Comparison of ENCODE assay signal across 13 cellular contexts in the genomic region with DNA sequence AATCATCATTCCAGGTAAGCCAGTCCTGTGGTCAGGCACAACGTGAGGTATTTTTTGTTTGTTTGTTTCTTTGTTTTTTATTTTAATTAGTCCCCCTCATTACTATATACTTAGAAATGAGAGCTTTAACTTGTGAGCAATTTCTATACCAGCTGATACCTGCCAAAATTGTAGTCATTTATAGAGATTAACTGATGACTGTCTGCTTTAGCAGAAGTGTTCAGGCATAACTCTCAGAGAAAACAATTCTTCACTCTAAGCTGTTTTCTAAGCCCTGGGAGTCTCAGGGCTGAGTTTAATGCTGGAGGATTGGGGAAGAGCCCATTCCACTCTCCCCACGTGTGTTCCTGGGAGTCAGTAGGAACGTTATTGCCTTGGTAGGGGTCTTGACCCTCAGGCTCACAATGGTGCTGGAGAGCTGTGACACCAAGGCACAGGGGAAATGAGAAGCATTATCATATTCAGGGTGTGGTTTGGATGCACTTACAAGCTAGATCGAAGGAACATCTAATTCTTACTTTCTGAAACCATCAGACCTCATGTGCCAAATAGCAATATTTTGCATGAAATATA.
DNase-seq lines count a peak whose midpoint lies in the region; ATAC-seq and TF ChIP-seq lines count a peak whose summit lies in the region.
"Had no signal": no experiment of that assay in that cellular context is flagged by ENCODE, and none has a peak within 500 bp of the region (broad histone marks: within the 10 kb centered on the region; RNA-seq: fewer than 3 reads in every experiment).

No MANE protein-coding gene starts in this region.

- H3K27me3 ChIP-seq in BLaER1 treated with 17β-estradiol and CSF1 and Interleukin-3, amounts not matched to agents 10 nM and 100 nM = no peaks in the 10 kb centered on the region

- H3K36me3 ChIP-seq in BLaER1 treated with 17β-estradiol and CSF1 and Interleukin-3, amounts not matched to agents 10 nM and 100 nM = peaks cover 99 to 100% (median 100%) of the 10 kb centered on the region in 11 experiments
- H3K36me3 ChIP-seq: cardiac muscle cell had no signal

- no peaks in the 10 kb centered on the region for H3K9me3 ChIP-seq in BLaER1 treated with 17β-estradiol and CSF1 and Interleukin-3, amounts not matched to agents 10 nM and 100 nM (replicated peaks in 1 of 11)

- no peak overlapping the region for H3K9ac ChIP-seq in BLaER1 treated with 17β-estradiol and CSF1 and Interleukin-3, amounts not matched to agents 10 nM and 100 nM

- H3K4me3 ChIP-seq in BLaER1 treated with 17β-estradiol and CSF1 and Interleukin-3, amounts not matched to agents 10 nM and 100 nM = no peak overlapping the region
- peak overlapping the region; percentile 46 for H3K4me3 ChIP-seq in skeletal muscle cell (ENCODE audit: low read depth, low read length)
- H3K4me3 ChIP-seq: cardiac muscle cell had no signal

- H3K4me1 ChIP-seq in BLaER1 treated with 17β-estradiol and CSF1 and Interleukin-3, amounts not matched to agents 10 nM and 100 nM = peaks cover 32 to 96% (median 71%) of the 10 kb centered on the region in 10 experiments

- DNase-seq in epithelial cell of prostate (ENCODE audit: low read depth, low spot score) = no peak
- DNase-seq in skeletal muscle cell (ENCODE audit: low read depth) = no peak
- DNase-seq in 8988T = no peak
- DNase-seq: activated T-cell treated with anti-CD3 and anti-CD28 coated beads, Interleukin-2, amount 50 U/mL, for 4 hours; C1 segment of cervical spinal cord; GDM1; kidney had no signal

- peak overlapping the region; percentile 6 to 62 (median 47); a peak in 20 of 22 replicates for H3K4me2 ChIP-seq in BLaER1 treated with 17β-estradiol and CSF1 and Interleukin-3, amounts not matched to agents 10 nM and 100 nM

- H3K27ac ChIP-seq in BLaER1 treated with 17β-estradiol and CSF1 and Interleukin-3, amounts not matched to agents 10 nM and 100 nM = peak overlapping the region in 1 of 11 experiments; percentile 69; a peak in 2 of 22 replicates
- peak overlapping the region; percentile 57 for H3K27ac ChIP-seq in epithelial cell of prostate
- H3K27ac ChIP-seq: cardiac muscle cell had no signal

- H4K20me1 ChIP-seq in BLaER1 treated with 17β-estradiol and CSF1 and Interleukin-3, amounts not matched to agents 10 nM and 100 nM = peaks cover 92 to 100% (median 100%) of the 10 kb centered on the region in 11 experiments

- ATAC-seq in SK-N-SH treated with all-trans-retinoic acid at 6 μM for 48 hours = peak; percentile 11; the same call in 1 of the 3 replicates
- no peak for ATAC-seq in GM18519 (IDR thresholded peaks at IDR 0.05; ENCODE audit: low FRiP score, unreplicated experiment)
- no peak for ATAC-seq in HG02678 (IDR thresholded peaks at IDR 0.05; ENCODE audit: unreplicated experiment)
- ATAC-seq in GM19395 (IDR thresholded peaks at IDR 0.05; ENCODE audit: unreplicated experiment) = no peak

TF ChIP-seq in SK-N-SH treated with all-trans-retinoic acid at 6 μM for 48 hours, 23 proteins besides CTCF, POLR2A, EP300 and RAD21:
- TF ChIP-seq RARB (CRISPR knock-in tag; IDR thresholded peaks at IDR 0.05) (no peak), ARNTL (CRISPR knock-in tag; IDR thresholded peaks at IDR 0.05; ENCODE audit: borderline replicate concordance, low read depth) (no peak), ZC3H10 (CRISPR knock-in tag; IDR thresholded peaks at IDR 0.05) (no peak), ZNF565 (CRISPR knock-in tag; conservative IDR thresholded peaks at IDR 0.05; ENCODE audit: low read depth) (no peak), ZFP30 (CRISPR knock-in tag; IDR thresholded peaks at IDR 0.05) (no peak), ESRRG (CRISPR knock-in tag; IDR thresholded peaks at IDR 0.05) (no peak), ZNF70 (CRISPR knock-in tag; IDR thresholded peaks at IDR 0.05) (no peak)
